Comparison of ENCODE assay signal across 1 cellular context in genomic region chr1:187443939-187444338, GRCh38.
TF ChIP-seq lines count a peak whose summit lies in the region.

No MANE protein-coding gene starts in this region.

TF ChIP-seq in GM23338, 12 proteins besides CTCF, POLR2A, EP300 and RAD21 (continued from another document):
- TF ChIP-seq ETS1 (IDR thresholded peaks at IDR 0.05) (no peak), EZH2 (IDR thresholded peaks at IDR 0.05; ENCODE audit: low read depth, unreplicated experiment) (no peak), ZNF462 (CRISPR knock-in tag; IDR thresholded peaks at IDR 0.05) (no peak), ZNF114 (CRISPR knock-in tag; IDR thresholded peaks at IDR 0.05) (no peak), POLR2AphosphoS5 (IDR thresholded peaks at IDR 0.05; ENCODE audit: low read depth) (no peak), JUNB (IDR thresholded peaks at IDR 0.05; ENCODE audit: unreplicated experiment) (no peak), ZNF331 (CRISPR knock-in tag; IDR thresholded peaks at IDR 0.05; ENCODE audit: low read depth) (no peak)
TF ChIP-seq in GM23338: peak in this region for 0.
